Comparison of ENCODE assay signal across 19 cellular contexts in the genomic region with DNA sequence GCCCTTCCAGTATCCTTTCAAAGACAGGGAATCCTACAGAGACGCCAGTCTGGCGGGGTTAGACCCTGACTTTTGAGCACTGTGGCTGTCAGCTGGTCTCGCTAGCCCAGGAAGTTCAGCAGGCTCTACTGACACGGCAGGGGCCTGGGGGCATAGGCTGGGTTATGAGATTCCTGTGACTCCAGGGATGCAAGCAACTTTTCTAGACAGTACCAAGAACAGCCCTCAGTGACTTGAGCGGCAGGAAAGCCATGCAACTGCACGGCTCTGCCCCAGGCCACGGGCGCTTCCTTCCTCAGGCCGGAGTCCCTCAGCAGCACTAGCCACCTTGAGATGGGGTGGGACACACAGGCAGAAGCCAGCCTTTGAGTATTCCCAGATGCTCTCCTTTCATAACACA. TPM values are rescaled to one million over a fixed set of nuclear protein-coding genes. Genes with fewer than 3 reads are reported as not detected.
DNase-seq lines count a peak whose midpoint lies in the region; ATAC-seq and TF ChIP-seq lines count a peak whose summit lies in the region.
"Had no signal": no experiment of that assay in that cellular context is flagged by ENCODE, and none has a peak within 500 bp of the region (broad histone marks: within the 10 kb centered on the region; RNA-seq: fewer than 3 reads in every experiment).

No MANE protein-coding gene starts in this region.

- H3K36me3 ChIP-seq in right atrium auricular region (peaks cover 22% of the 10 kb centered on the region), heart right ventricle (peaks cover 0 to 44% (median 4%) of the 10 kb centered on the region in 9 donors), psoas muscle (ENCODE audit: insufficient read depth in 1 of 2, low read depth in 1 of 2) (peaks cover 0 to 35% of the 10 kb centered on the region in 2 donors), aorta (ENCODE audit: control insufficient read depth in 1 of 2, insufficient read depth in 2 of 2, low read length in 1 of 2) (no peaks in the 10 kb centered on the region)
- H3K36me3 ChIP-seq: pancreas had no signal

- WGBS in heart right ventricle, 2 donors = 74 to 83% methylated on average over 9 of the region's 9 CpGs
- 72 to 84% (median 75%) methylated on average over 9 of the region's 9 CpGs for WGBS in psoas muscle, 3 donors
- WGBS in aorta, 2 donors = 81 to 82% methylated on average over 9 of the region's 9 CpGs

- intact Hi-C loops in heart right ventricle (cut with DNase I) (no loop called here), psoas muscle (cut with DNase I) (no loop called here), aorta (cut with DNase I) (no loop called here)

- CTCF ChIA-PET in HEK293T (lab: Yijun Ruan, JAX) = no interaction called here

- no peak for DNase-seq in right atrium auricular region (ENCODE audit: low spot score)
- no peak for DNase-seq in heart right ventricle
- DNase-seq in islet precursor cell = peak; percentile 81
- DNase-seq in psoas muscle = peak in 1 of 2 donors; percentile 19
- no peak for DNase-seq in aorta
- no peak for DNase-seq in cerebellum (ENCODE audit: low spot score)
- DNase-seq in HEK293T (ENCODE audit: extremely low spot score) = no peak
- no peak for DNase-seq in NCI-H226
- DNase-seq: activated CD4-positive, alpha-beta T cell treated with anti-CD3 and anti-CD28 coated beads for 36 hours; activated CD8-positive, alpha-beta memory T cell treated with anti-CD3 and anti-CD28 coated beads, Interleukin-2, amount 50 U/mL, for 4 hours; activated gamma-delta T cell treated with Interleukin-2 at 50 U/mL for 16 hours; KG1; NCI-H1048; NCI-H82; PC-3; SK-N-SH; testis had no signal

- no peaks in the 10 kb centered on the region for H3K9me3 ChIP-seq in right atrium auricular region
- H3K9me3 ChIP-seq in heart right ventricle = no peaks in the 10 kb centered on the region
- no peaks in the 10 kb centered on the region for H3K9me3 ChIP-seq in psoas muscle
- H3K9me3 ChIP-seq in aorta (ENCODE audit: control insufficient read depth, low read length) = no peaks in the 10 kb centered on the region
- H3K9me3 ChIP-seq: pancreas, SK-N-SH, testis had no signal

- H3K4me3 ChIP-seq in right atrium auricular region (no peak overlapping the region), heart right ventricle (no peak overlapping the region), psoas muscle (no peak overlapping the region), aorta (ENCODE audit: low read length in 2 of 2) (no peak overlapping the region)
- H3K4me3 ChIP-seq: BLaER1 treated with 17β-estradiol and CSF1 and Interleukin-3, amounts not matched to agents 10 nM and 100 nM; pancreas; testis had no signal

- TF ChIP-seq CTCF in right atrium auricular region (IDR thresholded peaks at IDR 0.05) = no peak
- no peak for TF ChIP-seq CTCF in heart right ventricle (IDR thresholded peaks at IDR 0.05)
- TF ChIP-seq CTCF in psoas muscle (IDR thresholded peaks at IDR 0.05) = no peak

- H3K27me3 ChIP-seq in right atrium auricular region (no peaks in the 10 kb centered on the region), heart right ventricle (no peaks in the 10 kb centered on the region), psoas muscle (ENCODE audit: insufficient read depth in 3 of 3, low read length in 2 of 3) (no peaks in the 10 kb centered on the region), aorta (ENCODE audit: control insufficient read depth in 1 of 2, insufficient read depth in 2 of 2, low read length in 1 of 2) (no peaks in the 10 kb centered on the region)
- H3K27me3 ChIP-seq: BLaER1 treated with 17β-estradiol and CSF1 and Interleukin-3, amounts not matched to agents 10 nM and 100 nM; pancreas; testis had no signal

- H3K27ac ChIP-seq in right atrium auricular region (peak overlapping the region; percentile 46 to 48), heart right ventricle (peak overlapping the region in 2 of 10 donors; percentile 48 to 60), psoas muscle (peak overlapping the region; percentile 76), aorta (ENCODE audit: low read depth in 1 of 2, low read length in 2 of 2) (peak overlapping the region; percentile 32 to 83)
- H3K27ac ChIP-seq: BLaER1 treated with 17β-estradiol and CSF1 and Interleukin-3, amounts not matched to agents 10 nM and 100 nM; testis had no signal

- ATAC-seq in heart right ventricle (no peak), psoas muscle (no peak), aorta (ENCODE audit: low FRiP score) (no peak)
- ATAC-seq: activated CD4-positive, alpha-beta T cell treated with anti-CD3 and anti-CD28 coated beads for 36 hours had no signal

- POLR2A ChIA-PET in HEK293T (lab: Yijun Ruan, JAX) = interaction anchor here (0.8 kb wide), 1 partner anchor 11 kb away, joined by 3 read pairs; no protein-coding TSS in a partner anchor

- H3K4me1 ChIP-seq in right atrium auricular region (peaks cover 0 to 6% of the 10 kb centered on the region in 2 donors), heart right ventricle (peaks cover 2 to 42% (median 18%) of the 10 kb centered on the region in 9 donors), psoas muscle (peaks cover 37% of the 10 kb centered on the region), aorta (ENCODE audit: control insufficient read depth in 1 of 2, insufficient read depth in 2 of 2, low read length in 2 of 2) (peaks cover 0 to 3% of the 10 kb centered on the region in 2 donors)

TF ChIP-seq in HEK293T, 16 proteins besides CTCF, POLR2A, EP300 and RAD21:
- TF ChIP-seq SP1 (IDR thresholded peaks at IDR 0.05) (no peak), BHLHE40 (IDR thresholded peaks at IDR 0.05; ENCODE audit: borderline replicate concordance) (no peak), FOXK2 (IDR thresholded peaks at IDR 0.05) (no peak), FOXM1 (IDR thresholded peaks at IDR 0.05; ENCODE audit: borderline replicate concordance) (no peak)
- TF ChIP-seq, protein P1, sequence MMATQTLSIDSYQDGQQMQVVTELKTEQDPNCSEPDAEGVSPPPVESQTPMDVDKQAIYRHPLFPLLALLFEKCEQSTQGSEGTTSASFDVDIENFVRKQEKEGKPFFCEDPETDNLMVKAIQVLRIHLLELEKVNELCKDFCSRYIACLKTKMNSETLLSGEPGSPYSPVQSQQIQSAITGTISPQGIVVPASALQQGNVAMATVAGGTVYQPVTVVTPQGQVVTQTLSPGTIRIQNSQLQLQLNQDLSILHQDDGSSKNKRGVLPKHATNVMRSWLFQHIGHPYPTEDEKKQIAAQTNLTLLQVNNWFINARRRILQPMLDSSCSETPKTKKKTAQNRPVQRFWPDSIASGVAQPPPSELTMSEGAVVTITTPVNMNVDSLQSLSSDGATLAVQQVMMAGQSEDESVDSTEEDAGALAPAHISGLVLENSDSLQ (IDR thresholded peaks at IDR 0.05) = no peak
TF ChIP-seq in HEK293T: peak in this region for 0.

RNA-seq across cellular contexts. Expression of a gene that starts 5.1 kb away (rescaled TPM):
- total RNA-seq in right atrium auricular region (100 to 1,000 TPM; 137 to 238 TPM), heart right ventricle (10 to 100 TPM; 43.3 to 69.6 (median 50.8) TPM), psoas muscle (100 to 1,000 TPM in 1 of 4 donors, 10 to 100 TPM in 3; 55.8 to 105 (median 84.5) TPM), aorta (10 to 100 TPM; 74.3 to 83.0 TPM), cerebellum (16.9 TPM)
- polyA plus RNA-seq in heart right ventricle (100 to 1,000 TPM in 1 of 2 donors, 10 to 100 TPM in 1; 78.6 to 203 TPM), psoas muscle (100 to 1,000 TPM; 147 to 233 (median 233) TPM), aorta (100 to 1,000 TPM; 219 to 241 TPM)

RNA-seq across cellular contexts. Expression of a gene that starts 23.8 kb away (rescaled TPM):
- total RNA-seq in right atrium auricular region (100 to 1,000 TPM; 113 to 158 TPM), heart right ventricle (100 to 1,000 TPM; 159 to 295 (median 195) TPM), psoas muscle (100 to 1,000 TPM; 201 to 359 (median 278) TPM), aorta (10 to 100 TPM; 44.8 to 63.2 TPM), cerebellum (1.9 TPM)
- polyA plus RNA-seq in heart right ventricle (100 to 1,000 TPM in 1 of 2 donors, 10 to 100 TPM in 1; 74.6 to 220 TPM), psoas muscle (100 to 1,000 TPM; 187 to 394 (median 300) TPM), aorta (10 to 100 TPM; 25.0 to 80.2 TPM)

RNA-seq across cellular contexts. Expression of a gene that starts 47.7 kb away (rescaled TPM):
- total RNA-seq in right atrium auricular region (10 to 100 TPM; 77.7 to 93.8 TPM), heart right ventricle (100 to 1,000 TPM in 9 of 10 donors, 10 to 100 TPM in 1; 98.1 to 152 (median 141) TPM), psoas muscle (10 to 100 TPM; 54.9 to 79.3 (median 60.0) TPM), aorta (100 to 1,000 TPM; 124 to 154 TPM), cerebellum (70.9 TPM)
- polyA plus RNA-seq in heart right ventricle (100 to 1,000 TPM in 1 of 2 donors, 10 to 100 TPM in 1; 95.7 to 112 TPM), psoas muscle (100 to 1,000 TPM in 1 of 3 donors, 10 to 100 TPM in 2; 51.9 to 102 (median 62.0) TPM), aorta (100 to 1,000 TPM in 1 of 2 donors, 10 to 100 TPM in 1; 93.2 to 118 TPM)

RNA-seq across cellular contexts. Expression of a gene that starts 53.0 kb away (rescaled TPM):
- 1 to 10 TPM; 8.5 to 9.0 TPM for total RNA-seq in right atrium auricular region
- 1 to 10 TPM; 4.3 to 9.2 (median 6.9) TPM for total RNA-seq in heart right ventricle
- 1 to 10 TPM; 1.8 to 5.9 TPM for polyA plus RNA-seq in heart right ventricle
- total RNA-seq in psoas muscle = 1 to 10 TPM; 4.2 to 7.4 (median 5.8) TPM
- polyA plus RNA-seq in psoas muscle = 1 to 10 TPM; 4.7 to 6.6 (median 6.2) TPM
- 1 to 10 TPM; 4.4 to 4.7 TPM for total RNA-seq in aorta
- polyA plus RNA-seq in aorta = 1 to 10 TPM; 1.6 to 1.9 TPM
- total RNA-seq in cerebellum = 0.73 TPM

RNA-seq across cellular contexts. Expression of a gene that starts 58.5 kb away (rescaled TPM):
- total RNA-seq in right atrium auricular region (10 to 100 TPM; 21.9 to 43.5 TPM), heart right ventricle (10 to 100 TPM; 22.5 to 40.1 (median 27.7) TPM), psoas muscle (10 to 100 TPM; 16.4 to 26.3 (median 23.4) TPM), aorta (100 to 1,000 TPM in 1 of 2 donors, 10 to 100 TPM in 1; 84.9 to 102 TPM), cerebellum (4.2 TPM)
- polyA plus RNA-seq in heart right ventricle (10 to 100 TPM; 27.0 to 73.8 TPM), psoas muscle (10 to 100 TPM; 12.0 to 29.1 (median 12.8) TPM), aorta (100 to 1,000 TPM in 1 of 2 donors, 10 to 100 TPM in 1; 31.9 to 185 TPM)

Comparison
In these comparisons a context has a peak if more than half of its experiments do, and no peak if none do; other contexts are left out.
1. RNA of a gene that starts 23.8 kb away (total RNA-seq): 201 to 359 TPM in psoas muscle, 159 to 295 TPM in heart right ventricle, 113 to 158 TPM in right atrium auricular region and 44.8 to 63.2 TPM in aorta; 1.9 TPM in cerebellum (single experiment); every median in the first group is over 10 times any median in the second.